20 cellular contexts compared by ENCODE assay signal in the genomic region with DNA sequence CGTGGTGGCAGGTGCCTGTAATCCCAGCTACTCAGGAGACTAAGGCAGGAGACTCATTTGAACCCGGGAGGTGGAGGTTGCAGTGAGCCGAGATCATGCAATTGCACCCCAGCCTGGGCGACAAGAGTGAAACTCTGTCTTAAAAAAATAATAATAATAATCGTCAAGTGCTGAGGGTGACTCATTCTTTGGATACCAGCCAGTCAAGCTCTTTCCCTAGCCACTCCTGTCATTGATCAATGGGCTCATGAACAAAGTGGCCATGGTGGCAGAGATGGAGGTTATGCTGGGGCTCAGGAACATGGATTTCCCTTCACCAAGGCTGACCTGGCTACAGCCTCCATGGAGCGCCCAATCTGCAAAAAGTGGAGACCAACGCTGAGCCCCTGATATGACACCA.
"Had no signal": no experiment of that assay in that cellular context is flagged by ENCODE, and none has a peak within 500 bp of the region (broad histone marks: within the 10 kb centered on the region; RNA-seq: fewer than 3 reads in every experiment).

No MANE protein-coding gene starts in this region.

- H3K27me3 ChIP-seq: colonic mucosa, left lung, right atrium auricular region, thyroid gland, uterus had no signal

- H3K4me3 Mint-ChIP-seq: activated naive CD4-positive, alpha-beta T cell treated with anti-CD3 and anti-CD28 coated beads for 36 hours; activated naive CD8-positive, alpha-beta T cell treated with anti-CD3 and anti-CD28 coated beads, Interleukin-2, amount 50 U/mL, for 24 hours; nephron progenitor cell; stimulated activated naive B cell treated with anti-CD40 and anti-IgM and Interleukin-4, amounts not matched to agents 10 μg/mL and 1 μg/mL and 100 μg/mL, for 72 hours had no signal

- H3K9me3 ChIP-seq: colonic mucosa, right atrium auricular region, thyroid gland, uterus had no signal

- H3K4me1 Mint-ChIP-seq: nephron progenitor cell had no signal

- H3K27me3 Mint-ChIP-seq: activated naive CD8-positive, alpha-beta T cell treated with anti-CD3 and anti-CD28 coated beads, Interleukin-2, amount 50 U/mL, for 24 hours; progenitor cell of endocrine pancreas had no signal

- H3K4me3 ChIP-seq: colonic mucosa, left lung, right atrium auricular region, thyroid gland, uterus had no signal

- H3K27ac Mint-ChIP-seq: activated naive CD4-positive, alpha-beta T cell treated with anti-CD3 and anti-CD28 coated beads for 36 hours; activated naive CD8-positive, alpha-beta T cell treated with anti-CD3 and anti-CD28 coated beads, Interleukin-2, amount 50 U/mL, for 24 hours; activated T-helper 2 cell treated with anti-CD3 and anti-CD28 coated beads, Interferon-gamma antibody, Interleukin-2, Interleukin-4, amounts not matched to agents 10 μg/mL and 5 μg/mL and 100 μg/mL, durations not matched to agents 14 hours and 24 hours and 36 hours; nephron progenitor cell; progenitor cell of endocrine pancreas; stimulated activated naive B cell treated with anti-CD40 and anti-IgM and Interleukin-4, amounts not matched to agents 10 μg/mL and 1 μg/mL and 100 μg/mL, for 72 hours had no signal

- DNase-seq: activated CD4-positive, alpha-beta T cell treated with anti-CD3 and anti-CD28 coated beads, Interleukin-2, amount 50 U/mL, for 4 hours; activated naive CD4-positive, alpha-beta T cell treated with anti-CD3 and anti-CD28 coated beads for 36 hours; activated naive CD8-positive, alpha-beta T cell treated with anti-CD3 and anti-CD28 coated beads, Interleukin-2, amount 50 U/mL, for 24 hours; activated T-cell treated with anti-CD3 and anti-CD28 coated beads, Interleukin-2, amount 50 U/mL, for 1 hour; aorta; caudate nucleus; colonic mucosa; effector CD8-positive, alpha-beta T cell; left lung; mesendoderm; nephron progenitor cell; stimulated activated CD4-positive, alpha-beta T cell treated with anti-CD3 and anti-CD28 coated beads, Interleukin-2, amount 100 ng/mL, for 48 hours; stimulated activated naive B cell treated with anti-CD40 and anti-IgM and Interleukin-4, amounts not matched to agents 10 μg/mL and 1 μg/mL and 100 μg/mL, for 72 hours; thyroid gland had no signal

- H3K36me3 ChIP-seq: colonic mucosa, left lung, right atrium auricular region, thyroid gland, uterus had no signal

- H3K27ac ChIP-seq: colonic mucosa, epithelial cell of prostate, left lung, right atrium auricular region, thyroid gland, uterus had no signal

- H3K4me1 ChIP-seq: colonic mucosa, left lung, right atrium auricular region, thyroid gland, uterus had no signal

- ATAC-seq: activated CD4-positive, CD25-positive, alpha-beta regulatory T cell treated with anti-CD3 and anti-CD28 coated beads, Interleukin-2, amount 50 U/mL, for 24 hours; activated naive CD8-positive, alpha-beta T cell treated with anti-CD3 and anti-CD28 coated beads, Interleukin-2, amount 50 U/mL, for 24 hours; left lung; stimulated activated naive B cell treated with anti-CD40 and anti-IgM and Interleukin-4, amounts not matched to agents 10 μg/mL and 1 μg/mL and 100 μg/mL, for 72 hours had no signal
